Comparison of ENCODE assay signal across 32 cellular contexts in the genomic region with DNA sequence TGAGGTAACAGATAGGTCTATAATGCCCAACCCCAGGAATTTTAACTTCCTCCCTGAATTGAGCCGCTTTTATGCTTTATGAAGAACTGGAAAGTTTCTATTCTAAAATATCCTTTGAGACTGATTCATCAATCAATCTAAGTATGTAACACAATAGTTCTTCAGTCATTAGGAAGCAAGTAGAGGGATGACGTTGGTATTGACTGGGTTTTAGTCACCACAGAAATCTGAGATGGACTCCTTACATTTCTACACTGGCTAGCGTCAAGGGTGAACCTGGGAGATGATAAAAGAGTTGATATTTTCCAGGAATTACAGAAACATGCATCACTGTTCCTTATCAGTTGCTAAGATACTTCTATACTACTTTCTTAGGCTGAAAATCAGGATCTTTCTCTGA.
"Had no signal": no experiment of that assay in that cellular context is flagged by ENCODE, and none has a peak within 500 bp of the region (broad histone marks: within the 10 kb centered on the region; RNA-seq: fewer than 3 reads in every experiment).

No MANE protein-coding gene starts in this region.

- H3K36me3 ChIP-seq: thyroid gland, upper lobe of right lung, WERI-Rb-1 had no signal

- ATAC-seq: activated CD4-positive, CD25-positive, alpha-beta regulatory T cell treated with anti-CD3 and anti-CD28 coated beads, Interleukin-2, amount 50 U/mL, for 24 hours; heart left ventricle; left colon; sciatic nerve; stimulated activated effector memory CD8-positive, alpha-beta T cell treated with anti-CD3 and anti-CD28 coated beads, Interleukin-12 subunit alpha, Interleukin-12 subunit beta, amount 100 ng/mL, for 72 hours; upper lobe of right lung had no signal

- DNase-seq: activated CD4-positive, alpha-beta memory T cell treated with anti-CD3 and anti-CD28 coated beads for 36 hours; activated CD4-positive, alpha-beta T cell treated with anti-CD3 and anti-CD28 coated beads for 48 hours; activated CD8-positive, alpha-beta memory T cell treated with anti-CD3 and anti-CD28 coated beads, Interleukin-2, amount 50 U/mL, for 4 hours; activated gamma-delta T cell; activated naive CD4-positive, alpha-beta T cell treated with anti-CD3 and anti-CD28 coated beads, Interleukin-2, amount 10 ng/mL, durations not matched to agents 7 days and 5 days; activated naive CD8-positive, alpha-beta T cell treated with anti-CD3 and anti-CD28 coated beads, Interleukin-2, amount 10 ng/mL, durations not matched to agents 7 days and 5 days; activated T-cell treated with anti-CD3 and anti-CD28 coated beads, Interleukin-2, amount 50 U/mL, for 1 hour; amniotic stem cell; effector CD8-positive, alpha-beta T cell; foreskin fibroblast; heart left ventricle; hypothalamus; immature natural killer cell; kidney; left colon; mammary epithelial cell; stimulated activated CD4-positive, alpha-beta T cell treated with anti-CD3 and anti-CD28 coated beads, Interleukin-12 subunit alpha, Interleukin-12 subunit beta, amount 100 ng/mL, for 4 hours; stimulated activated CD4-positive, alpha-beta T cell treated with anti-CD3 and anti-CD28 coated beads, Interleukin-4, amount 100 ng/mL, for 24 hours; substantia nigra; T-helper 9 cell; thyroid gland; upper lobe of right lung; WERI-Rb-1 had no signal

- H3K27ac ChIP-seq: skin epidermis, thyroid gland, upper lobe of right lung, WERI-Rb-1 had no signal

- H3K9me3 ChIP-seq: heart left ventricle, thyroid gland, upper lobe of right lung had no signal

- H3K9me3 Mint-ChIP-seq: activated CD4-positive, alpha-beta memory T cell treated with anti-CD3 and anti-CD28 coated beads for 36 hours; activated naive CD4-positive, alpha-beta T cell treated with anti-CD3 and anti-CD28 coated beads, Interleukin-2, amount 10 ng/mL, durations not matched to agents 7 days and 5 days; activated naive CD8-positive, alpha-beta T cell treated with anti-CD3 and anti-CD28 coated beads, Interleukin-2, amount 10 ng/mL, durations not matched to agents 7 days and 5 days; nephron; stimulated activated effector memory CD8-positive, alpha-beta T cell treated with anti-CD3 and anti-CD28 coated beads, Interleukin-12 subunit alpha, Interleukin-12 subunit beta, amount 100 ng/mL, for 72 hours; stimulated activated naive CD8-positive, alpha-beta T cell treated with anti-CD3 and anti-CD28 coated beads, Interleukin-15, Interleukin-2, amounts not matched to agents 100 ng/mL and 50 ng/mL, for 24 hours; T-helper 1 cell treated with Interleukin-12 subunit alpha and Interleukin-12 subunit beta and Interleukin-4 antibody, amounts not matched to agents 30 μg/mL and 1 μg/mL, for 36 hours had no signal

- H3K4me1 ChIP-seq: thyroid gland, upper lobe of right lung had no signal

- H3K27ac Mint-ChIP-seq: activated CD4-positive, alpha-beta memory T cell treated with anti-CD3 and anti-CD28 coated beads for 36 hours; activated naive CD4-positive, alpha-beta T cell treated with anti-CD3 and anti-CD28 coated beads, Interleukin-2, amount 10 ng/mL, durations not matched to agents 7 days and 5 days; activated naive CD8-positive, alpha-beta T cell treated with anti-CD3 and anti-CD28 coated beads, Interleukin-2, amount 10 ng/mL, durations not matched to agents 7 days and 5 days; immature natural killer cell; nephron; stimulated activated effector memory CD8-positive, alpha-beta T cell treated with anti-CD3 and anti-CD28 coated beads, Interleukin-12 subunit alpha, Interleukin-12 subunit beta, amount 100 ng/mL, for 72 hours; stimulated activated naive CD8-positive, alpha-beta T cell treated with anti-CD3 and anti-CD28 coated beads, Interleukin-15, Interleukin-2, amounts not matched to agents 100 ng/mL and 50 ng/mL, for 24 hours; T-helper 1 cell treated with Interleukin-12 subunit alpha and Interleukin-12 subunit beta and Interleukin-4 antibody, amounts not matched to agents 30 μg/mL and 1 μg/mL, for 36 hours had no signal

- FAIRE-seq: colon, endometrium, kidney had no signal

- H3K36me3 Mint-ChIP-seq: activated CD4-positive, alpha-beta memory T cell treated with anti-CD3 and anti-CD28 coated beads for 36 hours; activated naive CD4-positive, alpha-beta T cell treated with anti-CD3 and anti-CD28 coated beads, Interleukin-2, amount 10 ng/mL, durations not matched to agents 7 days and 5 days; activated naive CD8-positive, alpha-beta T cell treated with anti-CD3 and anti-CD28 coated beads, Interleukin-2, amount 10 ng/mL, durations not matched to agents 7 days and 5 days; immature natural killer cell; stimulated activated effector memory CD8-positive, alpha-beta T cell treated with anti-CD3 and anti-CD28 coated beads, Interleukin-12 subunit alpha, Interleukin-12 subunit beta, amount 100 ng/mL, for 72 hours had no signal

- H3K27me3 Mint-ChIP-seq: activated CD4-positive, alpha-beta memory T cell treated with anti-CD3 and anti-CD28 coated beads for 36 hours; activated naive CD4-positive, alpha-beta T cell treated with anti-CD3 and anti-CD28 coated beads, Interleukin-2, amount 10 ng/mL, durations not matched to agents 7 days and 5 days; activated naive CD8-positive, alpha-beta T cell treated with anti-CD3 and anti-CD28 coated beads, Interleukin-2, amount 10 ng/mL, durations not matched to agents 7 days and 5 days; stimulated activated naive CD8-positive, alpha-beta T cell treated with anti-CD3 and anti-CD28 coated beads, Interleukin-15, Interleukin-2, amounts not matched to agents 100 ng/mL and 50 ng/mL, for 24 hours had no signal

- H3K27me3 ChIP-seq: heart left ventricle, thyroid gland, upper lobe of right lung had no signal

- H3K4me3 ChIP-seq: heart left ventricle, skin epidermis, thyroid gland, upper lobe of right lung had no signal

- H3K4me3 Mint-ChIP-seq: activated CD4-positive, alpha-beta memory T cell treated with anti-CD3 and anti-CD28 coated beads for 36 hours; activated naive CD4-positive, alpha-beta T cell treated with anti-CD3 and anti-CD28 coated beads, Interleukin-2, amount 10 ng/mL, durations not matched to agents 7 days and 5 days; activated naive CD8-positive, alpha-beta T cell treated with anti-CD3 and anti-CD28 coated beads, Interleukin-2, amount 10 ng/mL, durations not matched to agents 7 days and 5 days; immature natural killer cell; nephron; stimulated activated effector memory CD8-positive, alpha-beta T cell treated with anti-CD3 and anti-CD28 coated beads, Interleukin-12 subunit alpha, Interleukin-12 subunit beta, amount 100 ng/mL, for 72 hours; stimulated activated naive CD8-positive, alpha-beta T cell treated with anti-CD3 and anti-CD28 coated beads, Interleukin-15, Interleukin-2, amounts not matched to agents 100 ng/mL and 50 ng/mL, for 24 hours; T-helper 1 cell treated with Interleukin-12 subunit alpha and Interleukin-12 subunit beta and Interleukin-4 antibody, amounts not matched to agents 30 μg/mL and 1 μg/mL, for 36 hours had no signal

- H3K4me1 Mint-ChIP-seq: activated naive CD4-positive, alpha-beta T cell treated with anti-CD3 and anti-CD28 coated beads, Interleukin-2, amount 10 ng/mL, durations not matched to agents 7 days and 5 days; activated naive CD8-positive, alpha-beta T cell treated with anti-CD3 and anti-CD28 coated beads, Interleukin-2, amount 10 ng/mL, durations not matched to agents 7 days and 5 days; immature natural killer cell; nephron; stimulated activated effector memory CD8-positive, alpha-beta T cell treated with anti-CD3 and anti-CD28 coated beads, Interleukin-12 subunit alpha, Interleukin-12 subunit beta, amount 100 ng/mL, for 72 hours had no signal
